Comparison of ENCODE assay signal across 29 cellular contexts in genomic region chr11:18452927-18453326, GRCh38. TPM values are rescaled to one million over a fixed set of nuclear protein-coding genes. Genes with fewer than 3 reads are reported as not detected.
DNase-seq lines count a peak whose midpoint lies in the region; ATAC-seq and TF ChIP-seq lines count a peak whose summit lies in the region.
"Had no signal": no experiment of that assay in that cellular context is flagged by ENCODE, and none has a peak within 500 bp of the region (broad histone marks: within the 10 kb centered on the region; RNA-seq: fewer than 3 reads in every experiment).

No MANE protein-coding gene starts in this region.

- no peak overlapping the region for H3K27ac Mint-ChIP-seq in activated CD8-positive, alpha-beta T cell treated with anti-CD3 and anti-CD28 coated beads, Interleukin-2, amount 10 ng/mL, durations not matched to agents 7 days and 5 days
- H3K27ac Mint-ChIP-seq: activated CD8-positive, alpha-beta memory T cell treated with anti-CD3 and anti-CD28 coated beads, Interleukin-2, amount 10 ng/mL, durations not matched to agents 7 days and 5 days; activated naive CD8-positive, alpha-beta T cell treated with anti-CD3 and anti-CD28 coated beads, Interleukin-2, amount 10 ng/mL, durations not matched to agents 7 days and 5 days; activated T-helper 17 cell treated with anti-CD3 and anti-CD28 coated beads, Interleukin-2, amount 50 U/mL, for 72 hours; effector memory CD8-positive, alpha-beta T cell; memory B cell; nephron; progenitor cell of endocrine pancreas had no signal

- 78 to 89% methylated on average over 2 of the region's 2 CpGs for WGBS in body of pancreas, 2 donors

- intact Hi-C loops in PC-9 (cut with micrococcal nuclease; ENCODE audit: unreplicated experiment) (no loop called here), body of pancreas (cut with DNase I) (no loop called here)

- no peaks in the 10 kb centered on the region for H4K20me1 ChIP-seq in PC-9 (ENCODE audit: insufficient read depth)

- H3K4me2 ChIP-seq in PC-9 = peak overlapping the region; percentile 41
- H3K4me2 ChIP-seq: hepatocyte, smooth muscle cell had no signal

- no peaks in the 10 kb centered on the region for H3K36me3 Mint-ChIP-seq in activated CD8-positive, alpha-beta T cell treated with anti-CD3 and anti-CD28 coated beads, Interleukin-2, amount 10 ng/mL, durations not matched to agents 7 days and 5 days (ENCODE audit: low read depth)
- H3K36me3 Mint-ChIP-seq: activated CD8-positive, alpha-beta memory T cell treated with anti-CD3 and anti-CD28 coated beads, Interleukin-2, amount 10 ng/mL, durations not matched to agents 7 days and 5 days; activated naive CD8-positive, alpha-beta T cell treated with anti-CD3 and anti-CD28 coated beads, Interleukin-2, amount 10 ng/mL, durations not matched to agents 7 days and 5 days; memory B cell had no signal

- peaks cover 19% of the 10 kb centered on the region for H3K4me1 ChIP-seq in PC-9 (replicated peaks; ENCODE audit: insufficient read depth)
- no peaks in the 10 kb centered on the region for H3K4me1 ChIP-seq in body of pancreas
- H3K4me1 ChIP-seq: uterus had no signal

- no peak for ATAC-seq in HG02973 (IDR thresholded peaks at IDR 0.05; ENCODE audit: unreplicated experiment)
- no peak for ATAC-seq in body of pancreas
- ATAC-seq in GM18517 (IDR thresholded peaks at IDR 0.05; ENCODE audit: unreplicated experiment) = no peak
- no peak for ATAC-seq in activated CD8-positive, alpha-beta T cell treated with anti-CD3 and anti-CD28 coated beads, Interleukin-2, amount 10 ng/mL, durations not matched to agents 7 days and 5 days
- ATAC-seq: activated CD8-positive, alpha-beta memory T cell treated with anti-CD3 and anti-CD28 coated beads, Interleukin-2, amount 10 ng/mL, durations not matched to agents 7 days and 5 days; activated T-helper 17 cell treated with anti-CD3 and anti-CD28 coated beads, Interleukin-2, amount 50 U/mL, for 72 hours; effector memory CD8-positive, alpha-beta T cell had no signal

- no peaks in the 10 kb centered on the region for H3K9me3 Mint-ChIP-seq in activated CD8-positive, alpha-beta T cell treated with anti-CD3 and anti-CD28 coated beads, Interleukin-2, amount 10 ng/mL, durations not matched to agents 7 days and 5 days (ENCODE audit: insufficient read depth)
- H3K9me3 Mint-ChIP-seq: activated naive CD8-positive, alpha-beta T cell treated with anti-CD3 and anti-CD28 coated beads, Interleukin-2, amount 10 ng/mL, durations not matched to agents 7 days and 5 days; activated T-helper 17 cell treated with anti-CD3 and anti-CD28 coated beads, Interleukin-2, amount 50 U/mL, for 72 hours; central memory CD8-positive, alpha-beta T cell; effector memory CD8-positive, alpha-beta T cell; memory B cell; nephron had no signal

- H3K27ac ChIP-seq in PC-9 = no peak overlapping the region
- H3K27ac ChIP-seq in body of pancreas = no peak overlapping the region
- H3K27ac ChIP-seq: hepatocyte, uterus had no signal

- H3K4me1 Mint-ChIP-seq in activated CD8-positive, alpha-beta T cell treated with anti-CD3 and anti-CD28 coated beads, Interleukin-2, amount 10 ng/mL, durations not matched to agents 7 days and 5 days (ENCODE audit: low read depth) = no peaks in the 10 kb centered on the region
- H3K4me1 Mint-ChIP-seq: activated naive CD8-positive, alpha-beta T cell treated with anti-CD3 and anti-CD28 coated beads, Interleukin-2, amount 10 ng/mL, durations not matched to agents 7 days and 5 days; activated T-helper 17 cell treated with anti-CD3 and anti-CD28 coated beads, Interleukin-2, amount 50 U/mL, for 72 hours; memory B cell; nephron had no signal

- CTCF ChIA-PET in PC-9 (lab: Charles Lee) = interaction anchor here (0.7 kb wide), 1 partner anchor 319 kb away, joined by 3 read pairs; no protein-coding TSS in a partner anchor
- CTCF ChIA-PET in activated CD8-positive, alpha-beta T cell treated with anti-CD3 and anti-CD28 coated beads, Interleukin-2, amount 10 ng/mL, durations not matched to agents 7 days and 5 days (lab: Charles Lee) = no interaction called here

- no peak overlapping the region for H3K4me3 Mint-ChIP-seq in activated CD8-positive, alpha-beta T cell treated with anti-CD3 and anti-CD28 coated beads, Interleukin-2, amount 10 ng/mL, durations not matched to agents 7 days and 5 days
- H3K4me3 Mint-ChIP-seq: activated CD8-positive, alpha-beta memory T cell treated with anti-CD3 and anti-CD28 coated beads, Interleukin-2, amount 10 ng/mL, durations not matched to agents 7 days and 5 days; activated naive CD8-positive, alpha-beta T cell treated with anti-CD3 and anti-CD28 coated beads, Interleukin-2, amount 10 ng/mL, durations not matched to agents 7 days and 5 days; activated T-helper 17 cell treated with anti-CD3 and anti-CD28 coated beads, Interleukin-2, amount 50 U/mL, for 72 hours; central memory CD8-positive, alpha-beta T cell; effector memory CD8-positive, alpha-beta T cell; memory B cell; nephron had no signal

- no peaks in the 10 kb centered on the region for H3K36me3 ChIP-seq in PC-9 (ENCODE audit: low read depth)
- H3K36me3 ChIP-seq in body of pancreas (replicated peaks in 1 of 2; ENCODE audit: insufficient read depth in 1 of 2, low read depth in 2 of 2) = no peaks in the 10 kb centered on the region
- H3K36me3 ChIP-seq: uterus had no signal

- H3K79me2 ChIP-seq in PC-9 (ENCODE audit: low read depth) = no peaks in the 10 kb centered on the region
- H3K79me2 ChIP-seq: hepatocyte had no signal

- no peak for TF ChIP-seq POLR2A in body of pancreas (IDR thresholded peaks at IDR 0.05)

- H3K9me2 ChIP-seq in PC-9 (ENCODE audit: insufficient read depth) = no peaks in the 10 kb centered on the region

- peaks cover 15% of the 10 kb centered on the region; the same call in 1 of the 2 replicates for H3F3A ChIP-seq in PC-9 (ENCODE audit: insufficient read depth, low read depth)

- H2AFZ ChIP-seq in PC-9 = no peak overlapping the region
- H2AFZ ChIP-seq: hepatocyte had no signal

- H3K4me3 ChIP-seq in PC-9 = no peak overlapping the region
- no peak overlapping the region for H3K4me3 ChIP-seq in choroid plexus epithelial cell (ENCODE audit: low read depth, low read length)
- H3K4me3 ChIP-seq in body of pancreas = no peak overlapping the region
- H3K4me3 ChIP-seq: hepatocyte, smooth muscle cell, uterus had no signal

- BruUV-seq in PC-9 (replicated peaks; lab: Mats Ljungman, UMichigan) = no TSS peak

- no peaks in the 10 kb centered on the region for H3K27me3 ChIP-seq in PC-9 (ENCODE audit: insufficient read depth, low read depth)
- no peaks in the 10 kb centered on the region for H3K27me3 ChIP-seq in body of pancreas
- H3K27me3 ChIP-seq: hepatocyte, uterus had no signal

- POLR2A ChIA-PET in PC-9 (lab: Charles Lee; ENCODE audit: unreplicated experiment) = interaction anchor here (0.6 kb wide), 1 partner anchor 163 kb away, joined by 12 read pairs; no protein-coding TSS in a partner anchor
- POLR2A ChIA-PET in activated CD8-positive, alpha-beta T cell treated with anti-CD3 and anti-CD28 coated beads, Interleukin-2, amount 10 ng/mL, durations not matched to agents 7 days and 5 days (lab: Charles Lee) = interaction anchor here (0.6 kb wide), 1 partner anchor 8 kb away, joined by 3 read pairs; no protein-coding TSS in a partner anchor

- no peaks in the 10 kb centered on the region for H3K9me3 ChIP-seq in PC-9 (ENCODE audit: insufficient read depth, low read depth)
- no peaks in the 10 kb centered on the region for H3K9me3 ChIP-seq in body of pancreas
- H3K9me3 ChIP-seq: uterus had no signal

- DNase-seq in GM04504 (ENCODE audit: low read depth) (peak; percentile 3), PC-9 (peak in 1 of 2 experiments; percentile 56), choroid plexus epithelial cell (ENCODE audit: low read depth) (peak; percentile 26), renal cortical epithelial cell (ENCODE audit: low read depth) (peak; percentile 10), body of pancreas (no peak)
- no peak for DNase-seq in activated CD8-positive, alpha-beta T cell treated with anti-CD3 and anti-CD28 coated beads, Interleukin-2, amount 10 ng/mL, durations not matched to agents 7 days and 5 days
- DNase-seq: activated CD8-positive, alpha-beta memory T cell treated with anti-CD3 and anti-CD28 coated beads, Interleukin-2, amount 10 ng/mL, durations not matched to agents 7 days and 5 days; activated naive CD8-positive, alpha-beta T cell treated with anti-CD3 and anti-CD28 coated beads, Interleukin-2, amount 10 ng/mL, durations not matched to agents 7 days and 5 days; COR-L47; effector memory CD8-positive, alpha-beta T cell; islet precursor cell; KG1; NCI-H1048; NCI-H2029 treated with DMSO at 0.1 percent for 48 hours; NCI-H510A treated with DMSO at 0.1 percent for 48 hours; stimulated activated CD4-positive, alpha-beta T cell treated with anti-CD3 and anti-CD28 coated beads, Interleukin-4, amount 100 ng/mL, for 4 hours; substantia nigra; T-helper 2 cell; uterus had no signal

- TF ChIP-seq CTCF in PC-9 (conservative IDR thresholded peaks at IDR 0.05) (no peak), choroid plexus epithelial cell (conservative IDR thresholded peaks at IDR 0.05; ENCODE audit: low read depth, low read length) (no peak), body of pancreas (IDR thresholded peaks at IDR 0.05) (no peak)

- H3K27me3 Mint-ChIP-seq in activated CD8-positive, alpha-beta T cell treated with anti-CD3 and anti-CD28 coated beads, Interleukin-2, amount 10 ng/mL, durations not matched to agents 7 days and 5 days (ENCODE audit: low read depth) = peaks cover 16% of the 10 kb centered on the region
- H3K27me3 Mint-ChIP-seq: central memory CD8-positive, alpha-beta T cell; effector memory CD8-positive, alpha-beta T cell had no signal

RNA-seq across cellular contexts. Expression of gene LDHAL6A, which starts 2.7 kb away (rescaled TPM):
- total RNA-seq in PC-9 (2021) = not detected in 2 replicates
- not detected in 2 replicates for total RNA-seq in renal cortical epithelial cell
- not detected for total RNA-seq in body of pancreas
- not detected for total RNA-seq in activated CD8-positive, alpha-beta T cell treated with anti-CD3 and anti-CD28 coated beads, Interleukin-2, amount 10 ng/mL, durations not matched to agents 7 days and 5 days
- total RNA-seq: activated CD8-positive, alpha-beta memory T cell treated with anti-CD3 and anti-CD28 coated beads, Interleukin-2, amount 10 ng/mL, durations not matched to agents 7 days and 5 days; activated naive CD8-positive, alpha-beta T cell treated with anti-CD3 and anti-CD28 coated beads, Interleukin-2, amount 10 ng/mL, durations not matched to agents 7 days and 5 days; activated T-helper 17 cell treated with anti-CD3 and anti-CD28 coated beads, Interleukin-2, amount 50 U/mL, for 72 hours; fibroblast of lung; hepatocyte; progenitor cell of endocrine pancreas; smooth muscle cell had no signal

RNA-seq across cellular contexts. Expression of gene LDHC, which starts 40.8 kb away (rescaled TPM):
- total RNA-seq in PC-9 (2021) (not detected in 2 replicates), renal cortical epithelial cell (0.20 TPM in 1 of 2 replicates, not detected in the other), body of pancreas (not detected)
- total RNA-seq in activated CD8-positive, alpha-beta T cell treated with anti-CD3 and anti-CD28 coated beads, Interleukin-2, amount 10 ng/mL, durations not matched to agents 7 days and 5 days = not detected
- total RNA-seq: activated naive CD8-positive, alpha-beta T cell treated with anti-CD3 and anti-CD28 coated beads, Interleukin-2, amount 10 ng/mL, durations not matched to agents 7 days and 5 days; fibroblast of lung; uterus had no signal

RNA-seq across cellular contexts. Expression of gene LDHA, which starts 58.6 kb away (rescaled TPM):
- total RNA-seq in PC-9 (2021) = 716 and 962 TPM in 2 replicates
- total RNA-seq in renal cortical epithelial cell = 1,349 and 2,674 TPM in 2 replicates
- total RNA-seq in body of pancreas = 100 to 1,000 TPM in 1 of 2 donors, 10 to 100 TPM in 1; 94.6 to 147 TPM
- 1,000 to 10,000 TPM; 1,251 to 1,270 TPM for total RNA-seq in activated CD8-positive, alpha-beta T cell treated with anti-CD3 and anti-CD28 coated beads, Interleukin-2, amount 10 ng/mL, durations not matched to agents 7 days and 5 days

Comparison
In these comparisons a context has a peak if more than half of its experiments do, and no peak if none do; other contexts are left out.
1. DNase-seq: peak in GM04504 (single experiment), choroid plexus epithelial cell (single experiment) and renal cortical epithelial cell (single experiment); none in body of pancreas (0 of 4) and activated CD8-positive, alpha-beta T cell treated with anti-CD3 and anti-CD28 coated beads, Interleukin-2, amount 10 ng/mL, durations not matched to agents 7 days and 5 days (single experiment).